In the genomic region with DNA sequence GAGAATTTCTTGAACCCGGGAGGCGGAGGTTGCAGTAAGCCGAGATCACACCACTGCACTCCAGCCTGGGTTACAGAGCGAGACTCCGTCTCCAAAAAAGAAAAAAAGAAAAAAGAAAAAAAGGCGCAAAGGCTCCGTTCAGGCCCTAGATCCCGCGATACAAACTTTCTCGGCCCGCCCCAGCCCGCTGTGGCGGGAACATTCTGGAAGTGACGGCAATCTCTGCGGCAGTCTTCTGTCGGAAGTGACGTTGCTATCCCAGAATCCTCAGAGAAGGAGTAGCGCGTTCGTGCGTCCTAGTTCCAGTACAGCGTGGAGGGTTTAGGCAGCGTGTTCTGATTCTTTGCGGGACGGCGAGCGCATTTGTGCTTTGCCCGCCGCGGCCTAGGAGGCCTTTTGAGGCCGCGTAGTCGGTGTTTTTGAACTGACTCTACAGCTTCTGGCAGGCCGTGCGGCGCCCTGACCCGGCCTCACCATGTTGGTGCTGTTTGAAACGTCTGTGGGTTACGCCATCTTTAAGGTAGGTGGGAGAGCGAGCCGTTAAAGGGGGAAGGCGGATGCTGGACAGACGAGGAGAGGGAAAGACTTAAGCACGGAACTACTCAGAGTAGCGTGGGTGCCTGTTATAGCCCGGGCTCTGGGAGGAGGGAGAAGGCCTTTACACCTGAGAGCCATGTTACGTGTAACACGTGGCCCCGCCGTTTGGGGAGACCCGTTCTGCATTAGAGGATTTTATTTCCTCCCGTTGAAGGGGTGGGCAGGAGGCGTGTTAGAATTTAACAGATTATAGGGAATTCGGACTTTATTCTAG, we compare ENCODE assay signal across 1 cellular context.
TF ChIP-seq lines count a peak whose summit lies in the region.

TSS of gene NOP58 (plus strand) at position 297 of the 811 bp plus-strand sequence. CDS start at position 476, 179 bp downstream.

TF ChIP-seq in K562, 482 proteins besides CTCF, POLR2A, EP300 and RAD21 (continued from another document and continues in another):
- TF ChIP-seq BCL6 (CRISPR knock-in tag; IDR thresholded peaks at IDR 0.05) (no peak), KLF6 (CRISPR knock-in tag; IDR thresholded peaks at IDR 0.05; ENCODE audit: borderline replicate concordance) (no peak), POLR2G (IDR thresholded peaks at IDR 0.05; ENCODE audit: low read depth, low read length) (peak; percentile 97), RBM17 (IDR thresholded peaks at IDR 0.05; ENCODE audit: borderline replicate concordance, low read depth, low read length) (no peak), TAF15 (IDR thresholded peaks at IDR 0.05; ENCODE audit: low read depth, low read length) (no peak), FOSL1 (tag; conservative IDR thresholded peaks at IDR 0.05) (no peak), NFYB (IDR thresholded peaks at IDR 0.05; ENCODE audit: extremely low read depth, insufficient read length) (no peak), ZNF436 (CRISPR knock-in tag; IDR thresholded peaks at IDR 0.05) (no peak), PHF21A (IDR thresholded peaks at IDR 0.05; ENCODE audit: borderline replicate concordance, low read depth) (no peak), ERF (CRISPR knock-in tag; IDR thresholded peaks at IDR 0.05) (no peak), XRCC3 (IDR thresholded peaks at IDR 0.05) (no peak), ZNF778 (CRISPR knock-in tag; IDR thresholded peaks at IDR 0.05) (no peak), ZSCAN32 (CRISPR knock-in tag; IDR thresholded peaks at IDR 0.05) (no peak), ZFPM2 (CRISPR knock-in tag; IDR thresholded peaks at IDR 0.05) (no peak), MYC (IDR thresholded peaks at IDR 0.05; ENCODE audit: low read depth, low read length) (peak; percentile 93), MYC (CRISPR knock-in tag; IDR thresholded peaks at IDR 0.05; ENCODE audit: borderline replicate concordance, low read depth) (peak; percentile 88; the same call in 1 of the 2 replicates), CBFB (CRISPR knock-in tag; IDR thresholded peaks at IDR 0.05) (no peak), MEF2D (tag; conservative IDR thresholded peaks at IDR 0.05; ENCODE audit: low read depth) (no peak), ZNF57 (CRISPR knock-in tag; IDR thresholded peaks at IDR 0.05) (no peak), ELF1 (tag; IDR thresholded peaks at IDR 0.05) (no peak), SRSF9 (IDR thresholded peaks at IDR 0.05; ENCODE audit: borderline replicate concordance, low read depth, low read length) (no peak), SIN3A (IDR thresholded peaks at IDR 0.05; ENCODE audit: borderline replicate concordance in 2 of 2, control insufficient read depth in 1 of 2, low read depth in 2 of 2, low read length in 2 of 2) (peak; percentile 40 to 63; a peak in 1 of 4 replicates), ZC3H4 (CRISPR knock-in tag; IDR thresholded peaks at IDR 0.05; ENCODE audit: borderline replicate concordance) (peak; percentile 59; the same call in 1 of the 2 replicates), MGA (IDR thresholded peaks at IDR 0.05) (peak; percentile 16; the same call in 1 of the 2 replicates), ZNF282 (CRISPR knock-in tag; IDR thresholded peaks at IDR 0.05) (no peak), MXI1 (IDR thresholded peaks at IDR 0.05; ENCODE audit: low read depth, low read length) (peak; percentile 50; the same call in 1 of the 2 replicates), BHLHE40 (IDR thresholded peaks at IDR 0.05; ENCODE audit: low read length) (no peak), SAFB2 (IDR thresholded peaks at IDR 0.05; ENCODE audit: borderline replicate concordance, low read depth, low read length, severe bottlenecking) (no peak), TEAD2 (tag; IDR thresholded peaks at IDR 0.05) (no peak), EGR1 (conservative IDR thresholded peaks at IDR 0.05) (no peak), MTA3 (IDR thresholded peaks at IDR 0.05; ENCODE audit: borderline replicate concordance) (no peak), MAFG (tag; conservative IDR thresholded peaks at IDR 0.05) (no peak), JUNB (CRISPR knock-in tag; conservative IDR thresholded peaks at IDR 0.05) (no peak), PML (IDR thresholded peaks at IDR 0.05; ENCODE audit: low read length) (peak; percentile 90), ZNF395 (CRISPR knock-in tag; IDR thresholded peaks at IDR 0.05) (no peak), CAMTA2 (CRISPR knock-in tag; conservative IDR thresholded peaks at IDR 0.05) (no peak)
- TF ChIP-seq, protein P1, sequence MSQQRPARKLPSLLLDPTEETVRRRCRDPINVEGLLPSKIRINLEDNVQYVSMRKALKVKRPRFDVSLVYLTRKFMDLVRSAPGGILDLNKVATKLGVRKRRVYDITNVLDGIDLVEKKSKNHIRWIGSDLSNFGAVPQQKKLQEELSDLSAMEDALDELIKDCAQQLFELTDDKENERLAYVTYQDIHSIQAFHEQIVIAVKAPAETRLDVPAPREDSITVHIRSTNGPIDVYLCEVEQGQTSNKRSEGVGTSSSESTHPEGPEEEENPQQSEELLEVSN (IDR thresholded peaks at IDR 0.05; ENCODE audit: borderline replicate concordance in 1 of 2, extremely low read depth in 1 of 2, insufficient read depth in 1 of 2, insufficient read length in 1 of 2, low read depth in 1 of 2, low read length in 1 of 2, poor library complexity in 1 of 2, severe bottlenecking in 1 of 2) = peak; percentile 66 to 89
- TF ChIP-seq, protein P2, sequence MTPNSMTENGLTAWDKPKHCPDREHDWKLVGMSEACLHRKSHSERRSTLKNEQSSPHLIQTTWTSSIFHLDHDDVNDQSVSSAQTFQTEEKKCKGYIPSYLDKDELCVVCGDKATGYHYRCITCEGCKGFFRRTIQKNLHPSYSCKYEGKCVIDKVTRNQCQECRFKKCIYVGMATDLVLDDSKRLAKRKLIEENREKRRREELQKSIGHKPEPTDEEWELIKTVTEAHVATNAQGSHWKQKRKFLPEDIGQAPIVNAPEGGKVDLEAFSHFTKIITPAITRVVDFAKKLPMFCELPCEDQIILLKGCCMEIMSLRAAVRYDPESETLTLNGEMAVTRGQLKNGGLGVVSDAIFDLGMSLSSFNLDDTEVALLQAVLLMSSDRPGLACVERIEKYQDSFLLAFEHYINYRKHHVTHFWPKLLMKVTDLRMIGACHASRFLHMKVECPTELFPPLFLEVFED (CRISPR knock-in tag; conservative IDR thresholded peaks at IDR 0.05) = no peak
- TF ChIP-seq, protein P3, sequence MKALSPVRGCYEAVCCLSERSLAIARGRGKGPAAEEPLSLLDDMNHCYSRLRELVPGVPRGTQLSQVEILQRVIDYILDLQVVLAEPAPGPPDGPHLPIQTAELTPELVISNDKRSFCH (CRISPR knock-in tag; IDR thresholded peaks at IDR 0.05) = no peak
- TF ChIP-seq, protein P3 (tag; IDR thresholded peaks at IDR 0.05) = no peak
- TF ChIP-seq, protein P4, sequence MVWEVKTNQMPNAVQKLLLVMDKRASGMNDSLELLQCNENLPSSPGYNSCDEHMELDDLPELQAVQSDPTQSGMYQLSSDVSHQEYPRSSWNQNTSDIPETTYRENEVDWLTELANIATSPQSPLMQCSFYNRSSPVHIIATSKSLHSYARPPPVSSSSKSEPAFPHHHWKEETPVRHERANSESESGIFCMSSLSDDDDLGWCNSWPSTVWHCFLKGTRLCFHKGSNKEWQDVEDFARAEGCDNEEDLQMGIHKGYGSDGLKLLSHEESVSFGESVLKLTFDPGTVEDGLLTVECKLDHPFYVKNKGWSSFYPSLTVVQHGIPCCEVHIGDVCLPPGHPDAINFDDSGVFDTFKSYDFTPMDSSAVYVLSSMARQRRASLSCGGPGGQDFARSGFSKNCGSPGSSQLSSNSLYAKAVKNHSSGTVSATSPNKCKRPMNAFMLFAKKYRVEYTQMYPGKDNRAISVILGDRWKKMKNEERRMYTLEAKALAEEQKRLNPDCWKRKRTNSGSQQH (CRISPR knock-in tag; IDR thresholded peaks at IDR 0.05) = no peak
